27 cellular contexts compared by ENCODE assay signal in genomic region chr6:131572686-131573415, GRCh38. TPM values are rescaled to one million over a fixed set of nuclear protein-coding genes. Genes with fewer than 3 reads are reported as not detected.
"Had no signal": no experiment of that assay in that cellular context is flagged by ENCODE, and none has a peak within 500 bp of the region (broad histone marks: within the 10 kb centered on the region; RNA-seq: fewer than 3 reads in every experiment).

TSS of gene ARG1 (plus strand) at chr6:131573226. CDS start at chr6:131573283, 57 bp downstream.

- H3K4me3 Mint-ChIP-seq: activated CD4-positive, alpha-beta memory T cell treated with anti-CD3 and anti-CD28 coated beads for 36 hours; activated naive CD4-positive, alpha-beta T cell treated with anti-CD3 and anti-CD28 coated beads for 36 hours; activated naive CD8-positive, alpha-beta T cell treated with anti-CD3 and anti-CD28 coated beads, Interleukin-2, amount 10 ng/mL, durations not matched to agents 7 days and 5 days; activated T-cell treated with anti-CD3 and anti-CD28 coated beads, Interleukin-2, amount 50 U/mL, for 72 hours; dendritic cell treated with granulocyte-macrophage colony-stimulating factor and Interleukin-4, amounts not matched to agents 40 ng/mL and 50 ng/mL, for 4 days; naive thymus-derived CD8-positive, alpha-beta T cell; T-helper 1 cell treated with Interleukin-12 subunit alpha and Interleukin-12 subunit beta and Interleukin-4 antibody, amounts not matched to agents 30 μg/mL and 1 μg/mL, for 36 hours had no signal

- H3K9me3 ChIP-seq: lower lobe of right lung, SJSA1, thyroid gland had no signal

- H3K9me3 Mint-ChIP-seq: activated CD4-positive, alpha-beta memory T cell treated with anti-CD3 and anti-CD28 coated beads for 36 hours; activated naive CD4-positive, alpha-beta T cell treated with anti-CD3 and anti-CD28 coated beads for 36 hours; activated naive CD8-positive, alpha-beta T cell treated with anti-CD3 and anti-CD28 coated beads, Interleukin-2, amount 10 ng/mL, durations not matched to agents 7 days and 5 days; activated T-cell treated with anti-CD3 and anti-CD28 coated beads, Interleukin-2, amount 50 U/mL, for 72 hours; dendritic cell treated with granulocyte-macrophage colony-stimulating factor and Interleukin-4, amounts not matched to agents 40 ng/mL and 50 ng/mL, for 4 days; naive thymus-derived CD8-positive, alpha-beta T cell; T-helper 1 cell treated with Interleukin-12 subunit alpha and Interleukin-12 subunit beta and Interleukin-4 antibody, amounts not matched to agents 30 μg/mL and 1 μg/mL, for 36 hours had no signal

- H3K27me3 Mint-ChIP-seq: activated CD4-positive, alpha-beta memory T cell treated with anti-CD3 and anti-CD28 coated beads for 36 hours; activated naive CD8-positive, alpha-beta T cell treated with anti-CD3 and anti-CD28 coated beads, Interleukin-2, amount 10 ng/mL, durations not matched to agents 7 days and 5 days; dendritic cell treated with granulocyte-macrophage colony-stimulating factor and Interleukin-4, amounts not matched to agents 40 ng/mL and 50 ng/mL, for 4 days; naive thymus-derived CD8-positive, alpha-beta T cell had no signal

- H3K27ac Mint-ChIP-seq: activated CD4-positive, alpha-beta memory T cell treated with anti-CD3 and anti-CD28 coated beads for 36 hours; activated naive CD4-positive, alpha-beta T cell treated with anti-CD3 and anti-CD28 coated beads for 36 hours; activated naive CD8-positive, alpha-beta T cell treated with anti-CD3 and anti-CD28 coated beads, Interleukin-2, amount 10 ng/mL, durations not matched to agents 7 days and 5 days; activated T-cell treated with anti-CD3 and anti-CD28 coated beads, Interleukin-2, amount 50 U/mL, for 72 hours; dendritic cell treated with granulocyte-macrophage colony-stimulating factor and Interleukin-4, amounts not matched to agents 40 ng/mL and 50 ng/mL, for 4 days; T-helper 1 cell treated with Interleukin-12 subunit alpha and Interleukin-12 subunit beta and Interleukin-4 antibody, amounts not matched to agents 30 μg/mL and 1 μg/mL, for 36 hours had no signal

- DNase-seq: activated CD4-positive, alpha-beta memory T cell treated with anti-CD3 and anti-CD28 coated beads for 36 hours; activated CD4-positive, alpha-beta T cell treated with anti-CD3 and anti-CD28 coated beads for 48 hours; activated CD4-positive, CD25-positive, alpha-beta regulatory T cell; activated effector memory CD4-positive, alpha-beta T cell treated with Interleukin-2 at 50 U/mL for 16 hours; activated naive CD4-positive, alpha-beta T cell treated with anti-CD3 and anti-CD28 coated beads for 36 hours; activated naive CD8-positive, alpha-beta T cell treated with anti-CD3 and anti-CD28 coated beads, Interleukin-2, amount 10 ng/mL, durations not matched to agents 7 days and 5 days; activated T-cell treated with anti-CD3 and anti-CD28 coated beads, Interleukin-2, amount 50 U/mL, for 72 hours; amygdala; effector CD4-positive, alpha-beta T cell; glutamatergic neuron; hypothalamus; islet precursor cell; left cardiac atrium; lower lobe of right lung; naive thymus-derived CD8-positive, alpha-beta T cell; stimulated activated CD4-positive, alpha-beta T cell treated with anti-CD3 and anti-CD28 coated beads, Interleukin-4, amount 100 ng/mL, for 1 hour; stimulated activated naive CD4-positive, alpha-beta T cell; T1000; thyroid gland had no signal

- H3K4me1 Mint-ChIP-seq: activated naive CD8-positive, alpha-beta T cell treated with anti-CD3 and anti-CD28 coated beads, Interleukin-2, amount 10 ng/mL, durations not matched to agents 7 days and 5 days; naive thymus-derived CD8-positive, alpha-beta T cell had no signal

- H3K27ac ChIP-seq: cardiac muscle cell, lower lobe of right lung, SJSA1 had no signal

- H3K36me3 ChIP-seq: cardiac muscle cell, SJSA1, thyroid gland had no signal

- ATAC-seq: activated T-cell treated with anti-CD3 and anti-CD28 coated beads, Interleukin-2, amount 50 U/mL, for 72 hours; left cardiac atrium; lower lobe of right lung; naive thymus-derived CD8-positive, alpha-beta T cell; sciatic nerve had no signal

- H3K27me3 ChIP-seq: cardiac muscle cell, SJSA1, thyroid gland had no signal

- H3K4me3 ChIP-seq: cardiac muscle cell, lower lobe of right lung, SJSA1, smooth muscle cell, thyroid gland had no signal

- H3K4me1 ChIP-seq: lower lobe of right lung, SJSA1 had no signal

RNA-seq across cellular contexts. Expression of gene ARG1, which starts in this region (rescaled TPM):
- total RNA-seq: activated CD4-positive, alpha-beta memory T cell treated with anti-CD3 and anti-CD28 coated beads for 36 hours; activated naive CD4-positive, alpha-beta T cell treated with anti-CD3 and anti-CD28 coated beads for 36 hours; activated naive CD8-positive, alpha-beta T cell treated with anti-CD3 and anti-CD28 coated beads, Interleukin-2, amount 10 ng/mL, durations not matched to agents 7 days and 5 days; activated T-cell treated with anti-CD3 and anti-CD28 coated beads, Interleukin-2, amount 50 U/mL, for 72 hours; cardiac muscle cell; chondrocyte; naive thymus-derived CD8-positive, alpha-beta T cell; SJSA1; smooth muscle cell; ureter had no signal
- polyA plus RNA-seq: naive thymus-derived CD8-positive, alpha-beta T cell; smooth muscle cell had no signal
